ENCODE assay signal across 20 cellular contexts in genomic region chr18:29087616-29088246, GRCh38.
"Had no signal": no experiment of that assay in that cellular context is flagged by ENCODE, and none has a peak within 500 bp of the region (broad histone marks: within the 10 kb centered on the region; RNA-seq: fewer than 3 reads in every experiment).

No MANE protein-coding gene starts in this region.

- H3K27ac ChIP-seq: breast epithelium, heart right ventricle, pancreas, right lobe of liver, suprapubic skin had no signal

- H3K4me2 ChIP-seq: smooth muscle cell had no signal

- FAIRE-seq: pancreas had no signal

- H3K4me1 ChIP-seq: breast epithelium, heart right ventricle, pancreas, right lobe of liver had no signal

- H3K36me3 ChIP-seq: breast epithelium, heart right ventricle, pancreas, right lobe of liver, suprapubic skin had no signal

- H3K9me3 ChIP-seq: breast epithelium, heart right ventricle, pancreas, right lobe of liver, suprapubic skin had no signal

- H3K27me3 ChIP-seq: breast epithelium, heart right ventricle, pancreas, right lobe of liver, suprapubic skin had no signal

- ATAC-seq: activated naive CD8-positive, alpha-beta T cell treated with anti-CD3 and anti-CD28 coated beads, Interleukin-2, amount 50 U/mL, for 24 hours; heart right ventricle; left ventricle myocardium superior; pancreas; right lobe of liver; stimulated activated naive CD8-positive, alpha-beta T cell treated with anti-CD3 and anti-CD28 coated beads, Interleukin-15, amount 100 ng/mL, for 72 hours had no signal

- H3K4me3 ChIP-seq: breast epithelium, heart right ventricle, pancreas, right lobe of liver, smooth muscle cell, suprapubic skin had no signal

- DNase-seq: activated CD4-positive, alpha-beta T cell treated with anti-CD3 and anti-CD28 coated beads for 1 hour; activated CD8-positive, alpha-beta memory T cell treated with anti-CD3 and anti-CD28 coated beads for 24 hours; activated CD8-positive, alpha-beta memory T cell treated with anti-CD3 and anti-CD28 coated beads, Interleukin-2, amount 50 U/mL, for 48 hours; activated effector memory CD4-positive, alpha-beta T cell treated with Interleukin-2 at 50 U/mL for 16 hours; activated naive CD4-positive, alpha-beta T cell treated with anti-CD3 and anti-CD28 coated beads, Interleukin-2, amount 10 ng/mL, durations not matched to agents 7 days and 5 days; activated naive CD8-positive, alpha-beta T cell treated with anti-CD3 and anti-CD28 coated beads, Interleukin-2, amount 50 U/mL, for 24 hours; activated T-cell treated with anti-CD3 and anti-CD28 coated beads, Interleukin-2, amount 50 U/mL, for 48 hours; anterior cingulate cortex; cortex of kidney; heart right ventricle; left ventricle myocardium superior; naive B cell; pancreas; right lobe of liver; stimulated activated CD4-positive, alpha-beta T cell treated with anti-CD3 and anti-CD28 coated beads, Interleukin-4, amount 100 ng/mL, for 1 hour; stimulated activated naive CD8-positive, alpha-beta T cell treated with anti-CD3 and anti-CD28 coated beads, Interleukin-15, amount 100 ng/mL, for 72 hours; T1000 had no signal
